9 cellular contexts compared by ENCODE assay signal in the genomic region with DNA sequence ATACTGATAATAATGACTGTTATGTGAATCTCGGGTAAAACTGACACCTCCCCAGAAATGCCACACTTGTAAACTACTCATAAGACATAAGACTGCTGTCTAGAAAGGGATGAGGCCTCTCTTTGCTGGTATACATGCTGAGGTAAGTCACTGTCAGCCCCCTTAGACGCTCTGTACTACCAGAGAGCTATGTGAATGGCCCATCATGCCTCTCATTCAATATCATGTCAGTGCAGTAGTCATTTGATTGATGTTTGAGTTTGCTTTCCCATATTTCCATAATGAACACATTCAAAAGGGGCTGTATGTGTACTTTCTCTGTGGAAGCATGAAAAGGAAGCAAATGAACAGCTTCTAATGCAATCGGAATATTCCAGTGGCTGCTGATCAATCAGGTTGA.
"Had no signal": no experiment of that assay in that cellular context is flagged by ENCODE, and none has a peak within 500 bp of the region (broad histone marks: within the 10 kb centered on the region; RNA-seq: fewer than 3 reads in every experiment).

No MANE protein-coding gene starts in this region.

- DNase-seq: activated CD4-positive, alpha-beta T cell treated with anti-CD3 and anti-CD28 coated beads for 1 hour; activated T-cell treated with anti-CD3 and anti-CD28 coated beads, Interleukin-2, amount 50 U/mL, for 1 hour; aorta; T-helper 17 cell had no signal

- H3K4me3 ChIP-seq: body of pancreas, cardiac muscle cell had no signal

- H3K27me3 ChIP-seq: adrenal gland, body of pancreas, brain microvascular endothelial cell, cardiac muscle cell had no signal

- H3K4me1 ChIP-seq: body of pancreas had no signal

- H3K9me3 ChIP-seq: adrenal gland, body of pancreas had no signal

- H3K36me3 ChIP-seq: adrenal gland, brain microvascular endothelial cell, cardiac muscle cell, WERI-Rb-1 had no signal

- H3K27ac ChIP-seq: adrenal gland, body of pancreas, brain microvascular endothelial cell, cardiac muscle cell, WERI-Rb-1 had no signal
